16 cellular contexts compared by ENCODE assay signal in the genomic region with DNA sequence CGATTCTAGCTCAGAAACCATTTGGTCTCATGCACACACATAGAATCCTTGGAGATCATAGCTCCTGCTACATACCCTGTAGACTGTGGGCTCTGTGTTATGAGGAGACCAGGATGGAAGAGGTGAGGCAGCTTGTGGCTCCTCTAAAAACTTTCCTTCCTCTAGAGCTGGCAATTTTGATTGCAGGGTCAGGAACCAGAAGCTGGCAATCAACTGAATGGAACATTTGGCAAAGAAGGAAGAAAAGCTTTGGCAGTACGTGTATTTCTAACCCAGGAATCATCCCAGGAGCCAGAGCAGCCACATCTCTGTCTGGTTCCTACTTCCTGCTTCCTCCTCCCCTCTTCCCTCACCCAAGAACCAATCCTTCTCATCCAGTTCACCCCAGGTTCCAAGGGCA. TPM values are rescaled to one million over a fixed set of nuclear protein-coding genes. Genes with fewer than 3 reads are reported as not detected.
DNase-seq lines count a peak whose midpoint lies in the region; ATAC-seq and TF ChIP-seq lines count a peak whose summit lies in the region.
"Had no signal": no experiment of that assay in that cellular context is flagged by ENCODE, and none has a peak within 500 bp of the region (broad histone marks: within the 10 kb centered on the region; RNA-seq: fewer than 3 reads in every experiment).

No MANE protein-coding gene starts in this region.

- peaks cover 54% of the 10 kb centered on the region for H3K4me1 Mint-ChIP-seq in activated naive CD8-positive, alpha-beta T cell treated with anti-CD3 and anti-CD28 coated beads for 36 hours
- peaks cover 62% of the 10 kb centered on the region for H3K4me1 Mint-ChIP-seq in activated naive CD8-positive, alpha-beta T cell treated with anti-CD3 and anti-CD28 coated beads, Interleukin-2, amount 50 U/mL, for 24 hours
- peaks cover 49 to 65% of the 10 kb centered on the region in 2 donors for H3K4me1 Mint-ChIP-seq in effector memory CD8-positive, alpha-beta T cell (ENCODE audit: low read depth in 2 of 2)
- H3K4me1 Mint-ChIP-seq in neural progenitor cell = peaks cover 63% of the 10 kb centered on the region

- H3K27me3 ChIP-seq in neural progenitor cell = no peaks in the 10 kb centered on the region
- no peaks in the 10 kb centered on the region for H3K27me3 ChIP-seq in tibial nerve

- H3K9me3 ChIP-seq in neural progenitor cell (ENCODE audit: low read depth) (no peaks in the 10 kb centered on the region), tibial nerve (no peaks in the 10 kb centered on the region)

- H3K4me3 Mint-ChIP-seq in activated naive CD8-positive, alpha-beta T cell treated with anti-CD3 and anti-CD28 coated beads for 36 hours = no peak overlapping the region
- H3K4me3 Mint-ChIP-seq in activated naive CD8-positive, alpha-beta T cell treated with anti-CD3 and anti-CD28 coated beads, Interleukin-2, amount 50 U/mL, for 24 hours = no peak overlapping the region
- peak overlapping the region; percentile 47 to 54 for H3K4me3 Mint-ChIP-seq in effector memory CD8-positive, alpha-beta T cell
- no peak overlapping the region for H3K4me3 Mint-ChIP-seq in neural progenitor cell
- H3K4me3 Mint-ChIP-seq: CD4-positive, CD25-positive, alpha-beta regulatory T cell had no signal

- DNase-seq in activated naive CD8-positive, alpha-beta T cell treated with anti-CD3 and anti-CD28 coated beads for 36 hours = no peak
- no peak for DNase-seq in activated naive CD8-positive, alpha-beta T cell treated with anti-CD3 and anti-CD28 coated beads, Interleukin-2, amount 50 U/mL, for 24 hours
- DNase-seq in effector memory CD8-positive, alpha-beta T cell = no peak
- DNase-seq in neural progenitor cell (ENCODE audit: low spot score) (no peak), tibial nerve (ENCODE audit: low spot score in 2 of 2) (no peak), NCI-H1092 treated with DMSO at 0.1 percent for 48 hours (lab: John Stamatoyannopoulos, UW) (no peak), OCI-M2 (lab: John Stamatoyannopoulos, UW; ENCODE audit: unreplicated experiment) (no peak)
- DNase-seq: CD4-positive, CD25-positive, alpha-beta regulatory T cell; cortex of kidney; EL; SHP77 treated with DMSO at 0.1 percent for 48 hours; T-helper 9 cell had no signal

- ATAC-seq in activated naive CD8-positive, alpha-beta T cell treated with anti-CD3 and anti-CD28 coated beads, Interleukin-2, amount 50 U/mL, for 24 hours = no peak
- ATAC-seq in effector memory CD8-positive, alpha-beta T cell (replicated peaks) = no peak
- no peak for ATAC-seq in GM19324 (IDR thresholded peaks at IDR 0.05; ENCODE audit: low FRiP score, unreplicated experiment)
- ATAC-seq: sciatic nerve had no signal

- H3K36me3 ChIP-seq in neural progenitor cell (no peaks in the 10 kb centered on the region), tibial nerve (no peaks in the 10 kb centered on the region)

- TF ChIP-seq POLR2A in tibial nerve (IDR thresholded peaks at IDR 0.05) = no peak

- H3K4me3 ChIP-seq in neural progenitor cell (no peak overlapping the region), tibial nerve (no peak overlapping the region)

- H3K4me1 ChIP-seq in neural progenitor cell (peaks cover 29% of the 10 kb centered on the region), tibial nerve (peaks cover 0 to 86% (median 52%) of the 10 kb centered on the region in 4 donors)

- peaks cover 73% of the 10 kb centered on the region for H3K79me2 ChIP-seq in neural progenitor cell (ENCODE audit: low read depth)

- 60 to 66% methylated on average over 2 of the region's 2 CpGs for WGBS in tibial nerve, 2 donors

- H3K36me3 Mint-ChIP-seq in activated naive CD8-positive, alpha-beta T cell treated with anti-CD3 and anti-CD28 coated beads for 36 hours = no peaks in the 10 kb centered on the region
- H3K36me3 Mint-ChIP-seq in activated naive CD8-positive, alpha-beta T cell treated with anti-CD3 and anti-CD28 coated beads, Interleukin-2, amount 50 U/mL, for 24 hours (ENCODE audit: low read depth) = peaks cover 1% of the 10 kb centered on the region
- peaks cover 8% of the 10 kb centered on the region for H3K36me3 Mint-ChIP-seq in effector memory CD8-positive, alpha-beta T cell (ENCODE audit: insufficient read depth)
- H3K36me3 Mint-ChIP-seq in neural progenitor cell = peaks cover 37% of the 10 kb centered on the region

- peak overlapping the region; percentile 11 for H3K27ac Mint-ChIP-seq in activated naive CD8-positive, alpha-beta T cell treated with anti-CD3 and anti-CD28 coated beads for 36 hours
- no peak overlapping the region for H3K27ac Mint-ChIP-seq in activated naive CD8-positive, alpha-beta T cell treated with anti-CD3 and anti-CD28 coated beads, Interleukin-2, amount 50 U/mL, for 24 hours
- peak overlapping the region; percentile 87 to 91 for H3K27ac Mint-ChIP-seq in effector memory CD8-positive, alpha-beta T cell
- H3K27ac Mint-ChIP-seq in neural progenitor cell = peak overlapping the region; percentile 73
- H3K27ac Mint-ChIP-seq: activated T-helper 2 cell treated with anti-CD3 and anti-CD28 coated beads, Interferon-gamma antibody, Interleukin-2, Interleukin-4, amounts not matched to agents 10 μg/mL and 5 μg/mL and 100 μg/mL, durations not matched to agents 14 hours and 24 hours and 36 hours had no signal

- H3K9me3 Mint-ChIP-seq in activated naive CD8-positive, alpha-beta T cell treated with anti-CD3 and anti-CD28 coated beads for 36 hours = no peaks in the 10 kb centered on the region
- no peaks in the 10 kb centered on the region for H3K9me3 Mint-ChIP-seq in activated naive CD8-positive, alpha-beta T cell treated with anti-CD3 and anti-CD28 coated beads, Interleukin-2, amount 50 U/mL, for 24 hours
- no peaks in the 10 kb centered on the region for H3K9me3 Mint-ChIP-seq in effector memory CD8-positive, alpha-beta T cell
- peaks cover 3% of the 10 kb centered on the region for H3K9me3 Mint-ChIP-seq in neural progenitor cell
- H3K9me3 Mint-ChIP-seq: activated T-helper 2 cell treated with anti-CD3 and anti-CD28 coated beads, Interferon-gamma antibody, Interleukin-2, Interleukin-4, amounts not matched to agents 10 μg/mL and 5 μg/mL and 100 μg/mL, durations not matched to agents 14 hours and 24 hours and 36 hours; CD4-positive, CD25-positive, alpha-beta regulatory T cell; neural crest cell had no signal

- H3F3A ChIP-seq in neural progenitor cell (ENCODE audit: low read depth) = peaks cover 18% of the 10 kb centered on the region

- TF ChIP-seq EP300 in tibial nerve (IDR thresholded peaks at IDR 0.05) = no peak

- TF ChIP-seq CTCF in neural progenitor cell (IDR thresholded peaks at IDR 0.05) = no peak
- TF ChIP-seq CTCF in tibial nerve (IDR thresholded peaks at IDR 0.05) = no peak

- no peaks in the 10 kb centered on the region for H3K27me3 Mint-ChIP-seq in activated naive CD8-positive, alpha-beta T cell treated with anti-CD3 and anti-CD28 coated beads for 36 hours
- H3K27me3 Mint-ChIP-seq in activated naive CD8-positive, alpha-beta T cell treated with anti-CD3 and anti-CD28 coated beads, Interleukin-2, amount 50 U/mL, for 24 hours = no peaks in the 10 kb centered on the region
- no peaks in the 10 kb centered on the region for H3K27me3 Mint-ChIP-seq in effector memory CD8-positive, alpha-beta T cell
- peaks cover 5% of the 10 kb centered on the region for H3K27me3 Mint-ChIP-seq in neural progenitor cell (ENCODE audit: insufficient read depth, low read depth)
- H3K27me3 Mint-ChIP-seq: CD4-positive, CD25-positive, alpha-beta regulatory T cell had no signal

- H3K27ac ChIP-seq in neural progenitor cell = no peak overlapping the region
- peak overlapping the region in 3 of 4 donors; percentile 36 to 57 (median 48) for H3K27ac ChIP-seq in tibial nerve

- no peak overlapping the region for H3K9ac ChIP-seq in neural progenitor cell

- no peak overlapping the region for H3K4me2 ChIP-seq in neural progenitor cell

- peaks cover 51% of the 10 kb centered on the region for H4K20me1 ChIP-seq in neural progenitor cell (ENCODE audit: low read depth)

- H2AFZ ChIP-seq in neural progenitor cell (replicated peaks) = no peak overlapping the region

RNA-seq across cellular contexts. Expression of gene PIK3C2B, which starts 15.7 kb away (rescaled TPM):
- total RNA-seq in activated naive CD8-positive, alpha-beta T cell treated with anti-CD3 and anti-CD28 coated beads for 36 hours = 10 to 100 TPM; 21.3 to 21.5 TPM
- total RNA-seq in neural progenitor cell (ENCODE audit: low replicate concordance) = 20.7 and 27.4 TPM in 2 replicates
- total RNA-seq in tibial nerve = 10 to 100 TPM; 18.0 to 67.2 (median 32.5) TPM

RNA-seq across cellular contexts. Expression of gene MDM4, which starts 37.3 kb away (rescaled TPM):
- total RNA-seq in activated naive CD8-positive, alpha-beta T cell treated with anti-CD3 and anti-CD28 coated beads for 36 hours = 10 to 100 TPM; 64.3 to 75.6 TPM
- 52.0 and 72.9 TPM in 2 replicates for total RNA-seq in neural progenitor cell (ENCODE audit: low replicate concordance)
- total RNA-seq in tibial nerve = 100 to 1,000 TPM in 2 of 4 donors, 10 to 100 TPM in 2; 83.0 to 113 (median 101) TPM

Comparison
In these comparisons a context has a peak if more than half of its experiments do, and no peak if none do; other contexts are left out.
1. H3K4me3 Mint-ChIP-seq: peak in effector memory CD8-positive, alpha-beta T cell (2 of 2); none in activated naive CD8-positive, alpha-beta T cell treated with anti-CD3 and anti-CD28 coated beads for 36 hours (single experiment), activated naive CD8-positive, alpha-beta T cell treated with anti-CD3 and anti-CD28 coated beads, Interleukin-2, amount 50 U/mL, for 24 hours (single experiment) and neural progenitor cell (single experiment).